10 cellular contexts compared by ENCODE assay signal in the genomic region with DNA sequence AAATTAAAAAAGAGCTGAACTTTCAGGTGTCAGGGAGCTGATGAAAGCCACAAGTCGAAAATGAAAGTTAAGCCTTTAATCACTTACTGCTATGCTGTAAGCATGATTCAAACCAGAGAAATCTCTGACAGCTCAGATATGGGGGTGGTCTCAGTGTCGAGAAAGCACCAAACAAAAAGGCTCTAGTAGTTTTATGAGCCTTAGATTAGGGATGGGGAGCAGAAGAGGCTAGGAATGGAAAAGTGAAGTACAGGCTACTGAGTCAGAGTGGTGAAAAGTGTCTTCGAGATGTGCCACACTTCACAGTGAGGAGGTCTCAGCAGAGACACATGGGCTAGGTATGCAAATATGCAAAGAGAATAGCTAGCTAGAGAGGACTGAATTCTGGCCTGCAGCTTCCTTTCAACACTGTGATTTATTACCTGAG.
A peak's percentile ranks its signal among the peaks of the same experiment; 100 is the strongest.
DNase-seq lines count a peak whose midpoint lies in the region; ATAC-seq and TF ChIP-seq lines count a peak whose summit lies in the region.
"Had no signal": no experiment of that assay in that cellular context is flagged by ENCODE, and none has a peak within 500 bp of the region (broad histone marks: within the 10 kb centered on the region; RNA-seq: fewer than 3 reads in every experiment).

No MANE protein-coding gene starts in this region.

- no peak overlapping the region for H3K4me3 Mint-ChIP-seq in nephron progenitor cell
- no peak overlapping the region for H3K4me3 Mint-ChIP-seq in activated CD4-positive, alpha-beta T cell treated with anti-CD3 and anti-CD28 coated beads, Interleukin-2, amount 10 ng/mL, durations not matched to agents 7 days and 5 days
- H3K4me3 Mint-ChIP-seq: activated naive CD4-positive, alpha-beta T cell treated with anti-CD3 and anti-CD28 coated beads, Interleukin-2, amount 50 U/mL, for 24 hours had no signal

- no peaks in the 10 kb centered on the region for H3K36me3 Mint-ChIP-seq in nephron progenitor cell (ENCODE audit: low read depth)
- H3K36me3 Mint-ChIP-seq in activated CD4-positive, alpha-beta T cell treated with anti-CD3 and anti-CD28 coated beads, Interleukin-2, amount 10 ng/mL, durations not matched to agents 7 days and 5 days (ENCODE audit: low read depth) = no peaks in the 10 kb centered on the region
- H3K36me3 Mint-ChIP-seq: activated naive CD4-positive, alpha-beta T cell treated with anti-CD3 and anti-CD28 coated beads, Interleukin-2, amount 50 U/mL, for 24 hours had no signal

- no peak overlapping the region for H3K27ac Mint-ChIP-seq in nephron progenitor cell
- H3K27ac Mint-ChIP-seq in activated CD4-positive, alpha-beta T cell treated with anti-CD3 and anti-CD28 coated beads, Interleukin-2, amount 10 ng/mL, durations not matched to agents 7 days and 5 days = no peak overlapping the region
- H3K27ac Mint-ChIP-seq: activated naive CD4-positive, alpha-beta T cell treated with anti-CD3 and anti-CD28 coated beads, Interleukin-2, amount 50 U/mL, for 24 hours had no signal

- no peaks in the 10 kb centered on the region for H3K9me3 Mint-ChIP-seq in nephron progenitor cell
- H3K9me3 Mint-ChIP-seq in activated CD4-positive, alpha-beta T cell treated with anti-CD3 and anti-CD28 coated beads, Interleukin-2, amount 10 ng/mL, durations not matched to agents 7 days and 5 days = no peaks in the 10 kb centered on the region

- CTCF ChIA-PET in activated CD4-positive, alpha-beta T cell treated with anti-CD3 and anti-CD28 coated beads, Interleukin-2, amount 10 ng/mL, durations not matched to agents 7 days and 5 days (lab: Charles Lee) = no interaction called here

- ATAC-seq in GM18867 (IDR thresholded peaks at IDR 0.05; ENCODE audit: unreplicated experiment) = peak; percentile 95
- ATAC-seq in GM21825 (IDR thresholded peaks at IDR 0.05; ENCODE audit: unreplicated experiment) = peak; percentile 97
- peak; percentile 90 for ATAC-seq in HG03558 (IDR thresholded peaks at IDR 0.05; ENCODE audit: extremely low read depth, unreplicated experiment)
- ATAC-seq: sciatic nerve had no signal

- TF ChIP-seq CTCF in nephron progenitor cell (IDR thresholded peaks at IDR 0.05) = no peak

- peaks cover 3% of the 10 kb centered on the region for H3K27me3 Mint-ChIP-seq in nephron progenitor cell (ENCODE audit: low read depth, poor library complexity)
- H3K27me3 Mint-ChIP-seq in activated CD4-positive, alpha-beta T cell treated with anti-CD3 and anti-CD28 coated beads, Interleukin-2, amount 10 ng/mL, durations not matched to agents 7 days and 5 days = no peaks in the 10 kb centered on the region
- H3K27me3 Mint-ChIP-seq: activated naive CD4-positive, alpha-beta T cell treated with anti-CD3 and anti-CD28 coated beads, Interleukin-2, amount 50 U/mL, for 24 hours had no signal

- DNase-seq in nephron progenitor cell (peak; percentile 4), HuH-7.5 (ENCODE audit: low spot score) (no peak), SKM-1 (lab: John Stamatoyannopoulos, UW; ENCODE audit: unreplicated experiment) (no peak)
- no peak for DNase-seq in activated CD4-positive, alpha-beta T cell treated with anti-CD3 and anti-CD28 coated beads, Interleukin-2, amount 10 ng/mL, durations not matched to agents 7 days and 5 days
- DNase-seq: Right ventricle myocardium superior had no signal

- H3K4me1 Mint-ChIP-seq in nephron progenitor cell = peaks cover 11% of the 10 kb centered on the region
- no peaks in the 10 kb centered on the region for H3K4me1 Mint-ChIP-seq in activated CD4-positive, alpha-beta T cell treated with anti-CD3 and anti-CD28 coated beads, Interleukin-2, amount 10 ng/mL, durations not matched to agents 7 days and 5 days
- H3K4me1 Mint-ChIP-seq: activated naive CD4-positive, alpha-beta T cell treated with anti-CD3 and anti-CD28 coated beads, Interleukin-2, amount 50 U/mL, for 24 hours had no signal

- POLR2A ChIA-PET in activated CD4-positive, alpha-beta T cell treated with anti-CD3 and anti-CD28 coated beads, Interleukin-2, amount 10 ng/mL, durations not matched to agents 7 days and 5 days (lab: Charles Lee) = no interaction called here
